Comparison of ENCODE assay signal across 7 cellular contexts in the genomic region with DNA sequence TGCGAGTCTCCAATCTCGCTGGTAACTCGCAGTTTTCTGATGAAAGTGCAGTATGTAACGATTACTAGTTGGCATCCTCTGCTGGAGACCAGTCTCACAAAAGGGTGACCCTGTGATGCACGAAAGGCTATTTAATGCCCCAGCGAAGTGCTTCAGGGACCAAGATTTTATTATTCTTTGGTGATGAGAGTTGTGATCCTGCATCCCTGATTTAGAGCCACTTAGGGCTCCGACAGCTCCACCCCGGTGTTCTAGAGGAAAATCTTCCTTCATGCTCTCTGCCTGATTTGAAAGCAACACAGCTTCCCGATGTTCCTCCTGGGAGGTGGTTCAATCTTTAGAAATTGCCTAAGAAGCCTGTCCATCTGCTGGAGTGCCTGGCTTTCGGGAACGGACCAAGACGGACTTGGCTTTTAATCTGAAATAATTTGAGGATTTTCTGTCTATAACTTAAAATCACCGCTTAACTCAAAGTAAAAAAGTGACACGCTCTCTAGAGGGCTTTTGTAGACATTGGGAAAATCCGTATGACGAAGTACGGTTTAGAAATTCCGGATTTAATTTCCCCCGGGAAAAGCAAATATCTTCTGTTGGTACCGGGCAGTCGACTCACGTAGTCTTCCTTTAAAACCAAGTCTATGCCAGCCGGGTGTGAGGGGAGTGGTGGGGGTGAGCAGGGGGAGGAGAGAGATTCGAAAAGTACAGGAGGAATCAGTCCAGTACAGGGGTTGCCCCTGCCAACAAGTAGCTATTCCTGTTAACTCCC. TPM values are rescaled to one million over a fixed set of nuclear protein-coding genes. Genes with fewer than 3 reads are reported as not detected.
DNase-seq lines count a peak whose midpoint lies in the region; ATAC-seq, FAIRE-seq and TF ChIP-seq lines count a peak whose summit lies in the region.

No MANE protein-coding gene starts in this region.

- POLR2A ChIA-PET in GM12878 (lab: Charles Lee) = interaction anchor here (0.6 to 0.7 kb wide), 2 partner anchors 149 to 471 kb away, joined by 3 to 4 read pairs; no protein-coding TSS in a partner anchor

- H3K27me3 ChIP-seq in GM12878 (replicated peaks in 1 of 2; ENCODE audit: control insufficient read depth in 2 of 2, insufficient read depth in 2 of 2, low read length in 1 of 2) (no peaks in the 10 kb centered on the region), smooth muscle cell (ENCODE audit: low read depth) (no peaks in the 10 kb centered on the region)

- no peaks in the 10 kb centered on the region for H3K9me3 ChIP-seq in GM12878 (replicated peaks; ENCODE audit: control insufficient read depth, insufficient read depth, low read length)
- no peaks in the 10 kb centered on the region for H3K9me3 ChIP-seq in smooth muscle cell (replicated peaks; ENCODE audit: low read depth)

- peak overlapping the region; percentile 88 for H3K4me3 ChIP-seq in GM12878
- peak overlapping the region; percentile 68 for H3K4me3 ChIP-seq in smooth muscle cell

- CTCF ChIA-PET in GM12878 (lab: Yijun Ruan, JAX) = interaction anchor here (0.7 to 9.0 kb wide), 7 partner anchors 9 to 769 kb away, joined by 3 to 71 read pairs (median 4); no protein-coding TSS in a partner anchor

- under 1% methylated on average over 24 of the region's 24 CpGs for WGBS in GM12878 (ENCODE audit: insufficient coverage, insufficient replicate concordance, low lambda C conversion rate, missing lambda C conversion rate)
- WGBS in smooth muscle cell (ENCODE audit: low lambda C conversion rate) = under 1% methylated on average over 24 of the region's 24 CpGs

- no peak for FAIRE-seq in GM12878 (lab: Jason Lieb, UNC)

- peak overlapping the region; percentile 68 for H2AFZ ChIP-seq in GM12878 (ENCODE audit: control insufficient read depth, low read depth, low read length)
- peak overlapping the region; percentile 53 for H2AFZ ChIP-seq in smooth muscle cell (ENCODE audit: low read depth)

- H3F3A ChIP-seq in smooth muscle cell (ENCODE audit: low read depth) = peaks cover 26% of the 10 kb centered on the region

- peak overlapping the region; percentile 27; the same call in 1 of the 2 replicates for H3K27ac ChIP-seq in GM12878 (ENCODE audit: control insufficient read depth, insufficient read depth)
- H3K27ac ChIP-seq in smooth muscle cell (ENCODE audit: low read depth) = peak overlapping the region; percentile 99

- H3K4me1 ChIP-seq in GM12878 (ENCODE audit: control insufficient read depth, insufficient read depth, low read length) = peaks cover 2% of the 10 kb centered on the region; the same call in 1 of the 2 replicates
- H3K4me1 ChIP-seq in smooth muscle cell (ENCODE audit: low read depth) = peaks cover 35% of the 10 kb centered on the region

- BruUV-seq in GM12878 (replicated peaks; lab: Mats Ljungman, UMichigan) = no TSS peak

- H3K9ac ChIP-seq in GM12878 (ENCODE audit: control insufficient read depth, insufficient read depth, low read length) (peak overlapping the region; percentile 98), smooth muscle cell (ENCODE audit: low read depth) (peak overlapping the region; percentile 86)

- intact Hi-C loops in GM12878 (cut with micrococcal nuclease; ENCODE audit: unreplicated experiment) = loop anchor here (1.0 to 10.0 kb wide), 4 partner anchors 221 to 1263 kb away; no protein-coding TSS in a partner anchor

- H3K4me2 ChIP-seq in GM12878 (ENCODE audit: control insufficient read depth, insufficient read depth) = peak overlapping the region; percentile 96
- H3K4me2 ChIP-seq in smooth muscle cell = peak overlapping the region; percentile 92

- TF ChIP-seq EP300 in GM12878 (IDR thresholded peaks at IDR 0.05; ENCODE audit: borderline replicate concordance in 1 of 2, control insufficient read depth in 1 of 2, low read depth in 2 of 2, low read length in 2 of 2) = no peak

- H3K36me3 ChIP-seq in GM12878 (ENCODE audit: control insufficient read depth in 2 of 2, insufficient read depth in 2 of 2, low read length in 1 of 2) = no peaks in the 10 kb centered on the region
- no peaks in the 10 kb centered on the region for H3K36me3 ChIP-seq in smooth muscle cell (ENCODE audit: low read depth)

- TF ChIP-seq CTCF in GM12878 (IDR thresholded peaks at IDR 0.05 in 2 of 3, conservative IDR thresholded peaks at IDR 0.05 in 1 of 3; ENCODE audit: control insufficient read depth in 2 of 3, extremely low read depth in 1 of 3, insufficient read depth in 1 of 3, low read depth in 3 of 3, low read length in 3 of 3) (0 out of 6 replicates have a peak, but pooled peaks of 1 of the 3 experiments have one; percentile 2), smooth muscle cell (IDR thresholded peaks at IDR 0.05; ENCODE audit: borderline replicate concordance, insufficient read depth, poor library complexity, severe bottlenecking) (no peak)

- ATAC-seq in GM12878 = no peak
- ATAC-seq in HG02885 (IDR thresholded peaks at IDR 0.05; ENCODE audit: poor library complexity, unreplicated experiment) = no peak

- RAD21 ChIA-PET in GM12878 (lab: Charles Lee; ENCODE audit: unreplicated experiment) = interaction anchor here (1.0 to 1.5 kb wide), 4 partner anchors 11 to 163 kb away, joined by 3 to 5 read pairs (median 4); no protein-coding TSS in a partner anchor

- TF ChIP-seq POLR2A in GM12878 (IDR thresholded peaks at IDR 0.05; ENCODE audit: low read depth, low read length) = no peak

- TF ChIP-seq RAD21 in GM12878 (IDR thresholded peaks at IDR 0.05; ENCODE audit: insufficient read depth, low read depth, low read length) = no peak

- SMC1A ChIA-PET in GM12878 (lab: Charles Lee; ENCODE audit: uncharacterized antibody, unreplicated experiment) = interaction anchor here (0.7 to 1.9 kb wide), 8 partner anchors 9 to 1092 kb away, joined by 3 to 12 read pairs (median 4); no protein-coding TSS in a partner anchor

- peak; percentile 19 for DNase-seq in G401 (ENCODE audit: low spot score)
- DNase-seq in NCI-H2081 treated with DMSO at 0.1 percent for 48 hours (lab: John Stamatoyannopoulos, UW) = peak; percentile 27
- no peak for DNase-seq in GM12878 (ENCODE audit: low read depth, low spot score)
- DNase-seq in inferior parietal cortex (ENCODE audit: extremely low spot score) = peak; percentile 55
- DNase-seq in smooth muscle cell (lab: John Stamatoyannopoulos, UW; ENCODE audit: unreplicated experiment) = no peak
- DNase-seq in T1000 (lab: John Stamatoyannopoulos, UW) = no peak

- in situ Hi-C loops in G401 (cut with HindIII; ENCODE audit: low sequenced_read_pairs) = no loop called here
- in situ Hi-C loops in GM12878 (cut with MboI) = loop anchor here (5.0 to 10.0 kb wide), 3 partner anchors 761 to 1088 kb away; no protein-coding TSS in a partner anchor

- H3K79me2 ChIP-seq in GM12878 (ENCODE audit: control insufficient read depth, insufficient read depth, low read length) = peaks cover 30% of the 10 kb centered on the region
- peaks cover 39% of the 10 kb centered on the region for H3K79me2 ChIP-seq in smooth muscle cell (ENCODE audit: low read depth)

- H4K20me1 ChIP-seq in GM12878 (ENCODE audit: control insufficient read depth, insufficient read depth) = no peaks in the 10 kb centered on the region
- no peaks in the 10 kb centered on the region for H4K20me1 ChIP-seq in smooth muscle cell (ENCODE audit: low read depth)

TF ChIP-seq in GM12878, 131 proteins besides CTCF, POLR2A, EP300 and RAD21 (continues in another document):
- TF ChIP-seq ESRRA (IDR thresholded peaks at IDR 0.05; ENCODE audit: low read length) (no peak), SMAD1 (IDR thresholded peaks at IDR 0.05; ENCODE audit: low read depth, partially characterized antibody) (no peak), ETV6 (conservative IDR thresholded peaks at IDR 0.05 in 1 of 2, IDR thresholded peaks at IDR 0.05 in 1 of 2; ENCODE audit: borderline replicate concordance in 1 of 2, low read depth in 1 of 2) (no peak), NBN (IDR thresholded peaks at IDR 0.05) (no peak), FOXM1 (IDR thresholded peaks at IDR 0.05; ENCODE audit: low read depth, low read length) (no peak), RFX5 (IDR thresholded peaks at IDR 0.05; ENCODE audit: low read depth, low read length) (no peak), RB1 (IDR thresholded peaks at IDR 0.05; ENCODE audit: borderline replicate concordance) (no peak), SP1 (IDR thresholded peaks at IDR 0.05; ENCODE audit: low read depth, low read length) (no peak), SREBF2 (IDR thresholded peaks at IDR 0.05; ENCODE audit: low read length) (no peak)
- TF ChIP-seq, protein P1, sequence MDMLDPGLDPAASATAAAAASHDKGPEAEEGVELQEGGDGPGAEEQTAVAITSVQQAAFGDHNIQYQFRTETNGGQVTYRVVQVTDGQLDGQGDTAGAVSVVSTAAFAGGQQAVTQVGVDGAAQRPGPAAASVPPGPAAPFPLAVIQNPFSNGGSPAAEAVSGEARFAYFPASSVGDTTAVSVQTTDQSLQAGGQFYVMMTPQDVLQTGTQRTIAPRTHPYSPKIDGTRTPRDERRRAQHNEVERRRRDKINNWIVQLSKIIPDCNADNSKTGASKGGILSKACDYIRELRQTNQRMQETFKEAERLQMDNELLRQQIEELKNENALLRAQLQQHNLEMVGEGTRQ (IDR thresholded peaks at IDR 0.05; ENCODE audit: borderline replicate concordance, low read depth, low read length) = no peak

RNA-seq across cellular contexts. Expression of a gene that starts 1.0 kb away (rescaled TPM):
- total RNA-seq in G401 (2014; rRNA removed; shearing (Covaris generic)) = 0.24 and 0.49 TPM in 2 replicates
- total RNA-seq in GM12878 (2013; cell fraction: nucleolus; rRNA removed) = 103 and 111 TPM in 2 replicates
- total RNA-seq in GM12878 (2014; rRNA removed) (37.2 and 44.0 TPM in 2 replicates), GM12878 (2014; rRNA removed; fragmentation: Illumina TruSeq; extraction: Trizol) (49.7 and 52.1 TPM in 2 replicates), GM12878 (2021) (35.0 and 36.0 TPM in 2 replicates), smooth muscle cell (314 and 372 TPM in 2 replicates)
- 10.0 TPM for polyA plus RNA-seq in GM12878 (2011; ENCODE audit: low read depth)
- polyA plus RNA-seq in GM12878 (2011; rRNA removed) (54.2 and 77.4 TPM in 2 replicates), GM12878 (2014; fragmentation: Illumina TruSeq; extraction: Trizol) (37.9 and 53.6 TPM in 2 replicates), GM12878 (2014; fragmentation: Nextera tagmentation; extraction: Ambion mirVana) (10 to 100 TPM; 12.2 to 16.2 TPM), GM12878 (2014; rRNA removed) (18.8 and 20.7 TPM in 2 replicates), GM12878 (2016; fragmentation: Nextera tagmentation; extraction: Ambion mirVana) (10 to 100 TPM; 27.5 to 29.2 TPM), smooth muscle cell (92.7 and 110 TPM in 2 replicates)
- 22.5 and 23.1 TPM in 2 replicates for polyA plus RNA-seq in GM12878 (2011; cell fraction: cytosol; rRNA removed)
- polyA plus RNA-seq in GM12878 (2011; cell fraction: nucleus; rRNA removed) = 31.0 and 45.6 TPM in 2 replicates
- polyA plus RNA-seq in GM12878 (2012) = 18.4 and 25.2 TPM in 2 replicates
- 61.7 and 118 TPM in 2 replicates for polyA minus RNA-seq in GM12878 (2011; rRNA and poly(A)+ RNA removed)
- polyA minus RNA-seq in GM12878 (2011; cell fraction: cytosol; rRNA and poly(A)+ RNA removed) = 27.9 and 28.1 TPM in 2 replicates
- polyA minus RNA-seq in GM12878 (2011; cell fraction: nucleus; rRNA and poly(A)+ RNA removed) = 67.2 and 83.0 TPM in 2 replicates

Comparison
In these comparisons a context has a peak if more than half of its experiments do, and no peak if none do; other contexts are left out.
1. DNase-seq: peak in G401 (single experiment), NCI-H2081 treated with DMSO at 0.1 percent for 48 hours (single experiment) and inferior parietal cortex (single experiment); none in GM12878 (single experiment), smooth muscle cell (single experiment) and T1000 (single experiment).
2. RNA of a gene that starts 1.0 kb away (total RNA-seq): 314 to 372 TPM in smooth muscle cell and 35.0 to 111 TPM in GM12878; 0.24 to 0.49 TPM in G401; every median in the first group is over 10 times any median in the second.